In the genomic region with DNA sequence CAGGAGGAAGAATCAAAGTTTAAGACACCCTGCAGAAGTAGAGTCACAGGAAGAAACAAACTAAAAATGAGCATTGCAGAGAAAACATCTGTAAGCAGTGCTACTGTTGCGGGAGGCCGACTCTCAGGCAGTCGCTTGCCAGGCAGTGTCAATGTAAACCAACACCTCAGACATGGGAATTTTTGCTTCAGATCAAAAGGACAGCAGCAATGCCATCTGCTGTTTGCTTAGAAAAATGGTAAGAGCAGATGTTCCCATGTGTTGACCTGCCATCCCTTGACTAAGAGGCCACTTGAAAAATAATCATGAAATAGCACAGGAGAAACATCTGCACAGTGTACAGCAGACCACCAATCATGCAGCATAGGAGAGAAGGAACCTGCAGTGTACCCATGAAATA, we compare ENCODE assay signal across 13 cellular contexts.
DNase-seq lines count a peak whose midpoint lies in the region; ATAC-seq and TF ChIP-seq lines count a peak whose summit lies in the region.
"Had no signal": no experiment of that assay in that cellular context is flagged by ENCODE, and none has a peak within 500 bp of the region (broad histone marks: within the 10 kb centered on the region; RNA-seq: fewer than 3 reads in every experiment).

No MANE protein-coding gene starts in this region.

- no peaks in the 10 kb centered on the region for H4K20me1 ChIP-seq in Karpas-422 (ENCODE audit: insufficient read depth, low read depth, low read length)

- no peak overlapping the region for H3K9ac ChIP-seq in Karpas-422 (ENCODE audit: low read length)
- H3K9ac ChIP-seq in endodermal cell (ENCODE audit: extremely low read depth, low read length, poor library complexity, severe bottlenecking), result no peak overlapping the region

- H3K27ac ChIP-seq in Karpas-422 (ENCODE audit: low read length), result no peak overlapping the region
- H3K27ac ChIP-seq in endodermal cell (ENCODE audit: low read depth, low read length), result no peak overlapping the region
- H3K27ac ChIP-seq in tibial nerve, result no peak overlapping the region
- H3K27ac ChIP-seq: WERI-Rb-1 had no signal

- TF ChIP-seq CTCF in endodermal cell (conservative IDR thresholded peaks at IDR 0.05) (peak; percentile 15), tibial nerve (IDR thresholded peaks at IDR 0.05) (no peak)

- H3K4me3 Mint-ChIP-seq in endodermal cell, result no peak overlapping the region
- H3K4me3 Mint-ChIP-seq: CD8-positive, alpha-beta T cell; stimulated activated naive CD8-positive, alpha-beta T cell treated with anti-CD3 and anti-CD28 coated beads, Interleukin-15, Interleukin-2, amounts not matched to agents 100 ng/mL and 50 ng/mL, for 24 hours had no signal

- H3K4me1 ChIP-seq in Karpas-422 (ENCODE audit: low read length) (no peaks in the 10 kb centered on the region), endodermal cell (ENCODE audit: control insufficient read depth, insufficient read depth, low read length) (no peaks in the 10 kb centered on the region), tibial nerve (no peaks in the 10 kb centered on the region)

- no peaks in the 10 kb centered on the region for H3K9me3 Mint-ChIP-seq in endodermal cell

- ATAC-seq in HG02678 (IDR thresholded peaks at IDR 0.05; ENCODE audit: unreplicated experiment), result no peak
- ATAC-seq: CD8-positive, alpha-beta T cell; left colon had no signal

- peaks cover 4% of the 10 kb centered on the region for H3K4me1 Mint-ChIP-seq in endodermal cell

- WGBS in endodermal cell (ENCODE audit: insufficient coverage in 1 of 2, insufficient read length in 1 of 2), 2 experiments, result 88 to 93% methylated on average over 3 of the region's 3 CpGs
- WGBS in tibial nerve, 2 donors, result 81 to 94% methylated on average over 3 of the region's 3 CpGs

- DNase-seq in DMS 273 treated with DMSO at 0.1 percent for 48 hours (lab: John Stamatoyannopoulos, UW), result peak; percentile 73
- DNase-seq in Karpas-422, result peak; percentile 60
- peak; percentile 75 for DNase-seq in NCI-H510A (lab: John Stamatoyannopoulos, UW)
- DNase-seq in endodermal cell, result no peak
- DNase-seq in stimulated activated CD4-positive, alpha-beta T cell treated with anti-CD3 and anti-CD28 coated beads, Interleukin-1b, Interleukin-23, amount 100 ng/mL, for 48 hours, result no peak
- DNase-seq in tibial nerve (ENCODE audit: low spot score in 2 of 2), result no peak
- DNase-seq in globus pallidus (ENCODE audit: low spot score), result no peak
- DNase-seq: activated T-cell treated with anti-CD3 and anti-CD28 coated beads, Interleukin-2, amount 50 U/mL, for 48 hours; CD8-positive, alpha-beta T cell; left colon; WERI-Rb-1 had no signal

- H3K4me3 ChIP-seq in Karpas-422 (ENCODE audit: low read length) (no peak overlapping the region), endodermal cell (ENCODE audit: low read length) (no peak overlapping the region), tibial nerve (no peak overlapping the region)

- no peaks in the 10 kb centered on the region for H3K79me2 ChIP-seq in Karpas-422 (ENCODE audit: low read length)

- no peaks in the 10 kb centered on the region for H3K36me3 ChIP-seq in Karpas-422 (ENCODE audit: insufficient read depth, low read length)
- H3K36me3 ChIP-seq in endodermal cell (ENCODE audit: control insufficient read depth, insufficient read depth, low read length), result no peaks in the 10 kb centered on the region
- no peaks in the 10 kb centered on the region for H3K36me3 ChIP-seq in tibial nerve
- H3K36me3 ChIP-seq: WERI-Rb-1 had no signal

- H3K4me2 ChIP-seq in Karpas-422 (ENCODE audit: low read depth, low read length, poor library complexity, severe bottlenecking), result no peak overlapping the region

- H3K27me3 Mint-ChIP-seq in endodermal cell (ENCODE audit: insufficient read depth), result no peaks in the 10 kb centered on the region
- H3K27me3 Mint-ChIP-seq: stimulated activated naive CD8-positive, alpha-beta T cell treated with anti-CD3 and anti-CD28 coated beads, Interleukin-15, Interleukin-2, amounts not matched to agents 100 ng/mL and 50 ng/mL, for 24 hours had no signal

- H3K9me3 ChIP-seq in Karpas-422 (ENCODE audit: low read length) (no peaks in the 10 kb centered on the region), endodermal cell (ENCODE audit: control insufficient read depth, low read length) (no peaks in the 10 kb centered on the region), tibial nerve (no peaks in the 10 kb centered on the region)

- H3K27me3 ChIP-seq in Karpas-422 (ENCODE audit: low read length) (no peaks in the 10 kb centered on the region), endodermal cell (ENCODE audit: control insufficient read depth, insufficient read depth, low read length, poor library complexity, severe bottlenecking) (no peaks in the 10 kb centered on the region), tibial nerve (no peaks in the 10 kb centered on the region)

- H3K27ac Mint-ChIP-seq in endodermal cell, result no peak overlapping the region
- H3K27ac Mint-ChIP-seq: CD8-positive, alpha-beta T cell; stimulated activated naive CD8-positive, alpha-beta T cell treated with anti-CD3 and anti-CD28 coated beads, Interleukin-15, Interleukin-2, amounts not matched to agents 100 ng/mL and 50 ng/mL, for 24 hours had no signal

- no peak for TF ChIP-seq POLR2A in tibial nerve (IDR thresholded peaks at IDR 0.05)

- H3K9me2 ChIP-seq in Karpas-422 (replicated peaks; ENCODE audit: insufficient read depth, low read length), result no peaks in the 10 kb centered on the region

- H2AFZ ChIP-seq in Karpas-422 (ENCODE audit: low read length), result no peak overlapping the region

- H3K36me3 Mint-ChIP-seq in endodermal cell (ENCODE audit: low read depth), result no peaks in the 10 kb centered on the region
- H3K36me3 Mint-ChIP-seq: CD8-positive, alpha-beta T cell had no signal

- no peak for TF ChIP-seq EP300 in tibial nerve (IDR thresholded peaks at IDR 0.05)

Comparison
In these comparisons a context has a peak if more than half of its experiments do, and no peak if none do; other contexts are left out.
1. DNase-seq: peak in DMS 273 treated with DMSO at 0.1 percent for 48 hours (single experiment), Karpas-422 (single experiment) and NCI-H510A (single experiment); none in endodermal cell (single experiment), stimulated activated CD4-positive, alpha-beta T cell treated with anti-CD3 and anti-CD28 coated beads, Interleukin-1b, Interleukin-23, amount 100 ng/mL, for 48 hours (single experiment), tibial nerve (0 of 2) and globus pallidus (single experiment).